Comparison of ENCODE assay signal across 29 cellular contexts in the genomic region with DNA sequence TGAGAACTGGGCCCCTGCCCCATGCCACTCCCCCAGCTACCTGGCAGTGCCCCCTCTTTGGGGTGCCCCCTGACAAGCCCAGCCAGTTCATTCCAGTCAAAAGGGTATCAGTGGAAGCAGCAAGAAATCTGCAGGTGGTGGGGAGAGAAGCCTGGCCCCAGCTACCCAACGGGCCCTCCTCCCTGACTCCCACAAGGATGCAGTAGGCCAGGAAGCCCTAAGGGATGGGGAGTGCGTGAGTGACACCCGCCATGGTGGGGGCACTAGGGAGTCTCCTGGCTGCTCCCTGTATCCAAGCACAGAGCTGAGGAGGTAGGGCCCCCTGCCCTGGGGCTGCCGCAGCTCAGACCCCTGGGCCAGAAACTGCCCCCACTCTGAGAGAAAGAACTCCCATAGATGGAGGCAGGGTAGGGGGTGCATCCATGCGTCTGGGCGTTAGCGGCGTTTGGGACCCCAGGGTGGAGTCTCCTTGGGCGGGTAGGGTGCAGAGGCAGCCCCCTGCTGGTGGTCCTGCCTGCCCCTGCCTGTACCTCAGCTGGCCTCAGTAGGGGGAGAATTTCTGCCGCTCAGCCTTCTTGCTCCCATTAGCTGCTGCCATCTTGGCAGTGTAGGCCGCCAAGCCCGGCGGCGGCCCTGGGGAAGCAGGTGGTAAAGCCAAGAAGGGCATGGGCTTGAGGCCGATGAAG. TPM values are rescaled to one million over a fixed set of nuclear protein-coding genes. Genes with fewer than 3 reads are reported as not detected.
"Had no signal": no experiment of that assay in that cellular context is flagged by ENCODE, and none has a peak within 500 bp of the region (broad histone marks: within the 10 kb centered on the region; RNA-seq: fewer than 3 reads in every experiment).

No MANE protein-coding gene starts in this region.

- H3K27ac Mint-ChIP-seq: activated naive CD8-positive, alpha-beta T cell treated with anti-CD3 and anti-CD28 coated beads for 36 hours; activated T-helper 2 cell treated with anti-CD3 and anti-CD28 coated beads, Interferon-gamma antibody, Interleukin-2, Interleukin-4, amounts not matched to agents 10 μg/mL and 5 μg/mL and 100 μg/mL, durations not matched to agents 14 hours and 24 hours and 36 hours; nephron progenitor cell; stimulated activated naive B cell treated with anti-CD40 and anti-IgM and Interleukin-4, amounts not matched to agents 10 μg/mL and 1 μg/mL and 100 μg/mL, for 72 hours; T-helper 17 cell had no signal

- ATAC-seq: activated T-cell treated with anti-CD3 and anti-CD28 coated beads, Interleukin-2, amount 50 U/mL, for 4 hours; esophagus mucosa; stimulated activated naive B cell treated with anti-CD40 and anti-IgM and Interleukin-4, amounts not matched to agents 10 μg/mL and 1 μg/mL and 100 μg/mL, for 72 hours; T-helper 17 cell; upper lobe of right lung had no signal

- H3K4me3 Mint-ChIP-seq: activated naive CD8-positive, alpha-beta T cell treated with anti-CD3 and anti-CD28 coated beads for 36 hours; nephron progenitor cell; stimulated activated naive B cell treated with anti-CD40 and anti-IgM and Interleukin-4, amounts not matched to agents 10 μg/mL and 1 μg/mL and 100 μg/mL, for 72 hours had no signal

- H3K27me3 ChIP-seq: upper lobe of right lung had no signal

- H3K4me1 Mint-ChIP-seq: activated naive CD8-positive, alpha-beta T cell treated with anti-CD3 and anti-CD28 coated beads for 36 hours had no signal

- H3K27ac ChIP-seq: upper lobe of right lung had no signal

- H3K9me3 ChIP-seq: thoracic aorta, upper lobe of right lung had no signal

- DNase-seq: activated CD4-positive, alpha-beta T cell treated with anti-CD3 and anti-CD28 coated beads for 4 hours; activated CD4-positive, alpha-beta T cell treated with anti-CD3 and anti-CD28 coated beads, Interleukin-2, amount 50 U/mL, for 48 hours; activated CD4-positive, CD25-positive, alpha-beta regulatory T cell; activated CD8-positive, alpha-beta memory T cell treated with anti-CD3 and anti-CD28 coated beads, Interleukin-2, amount 50 U/mL, for 48 hours; activated naive CD4-positive, alpha-beta T cell treated with Interleukin-2 at 50 U/mL for 16 hours; activated naive CD8-positive, alpha-beta T cell treated with anti-CD3 and anti-CD28 coated beads for 36 hours; activated T-cell treated with anti-CD3 and anti-CD28 coated beads, Interleukin-2, amount 50 U/mL, for 4 hours; dermis blood vessel endothelial cell; effector memory CD4-positive, alpha-beta T cell; glutamatergic neuron; hippocampal formation; kidney glomerular epithelial cell; mesenchymal stem cell; nephron progenitor cell; occipital lobe; retina; stimulated activated CD4-positive, alpha-beta T cell treated with anti-CD3 and anti-CD28 coated beads, Interleukin-2, amount 100 ng/mL, for 48 hours; stimulated activated CD8-positive, alpha-beta memory T cell treated with anti-CD3 and anti-CD28 coated beads, Interleukin-4, amount 100 ng/mL, for 48 hours; stimulated activated naive B cell treated with anti-CD40 and anti-IgM and Interleukin-4, amounts not matched to agents 10 μg/mL and 1 μg/mL and 100 μg/mL, for 72 hours; SW 1271; T-helper 17 cell; upper lobe of right lung had no signal

- H3K36me3 ChIP-seq: upper lobe of right lung had no signal

- H3K36me3 Mint-ChIP-seq: activated naive CD8-positive, alpha-beta T cell treated with anti-CD3 and anti-CD28 coated beads for 36 hours had no signal

- H3K9me3 Mint-ChIP-seq: activated naive CD8-positive, alpha-beta T cell treated with anti-CD3 and anti-CD28 coated beads for 36 hours; activated T-cell treated with anti-CD3 and anti-CD28 coated beads, Interleukin-2, amount 50 U/mL, for 4 hours; activated T-helper 2 cell treated with anti-CD3 and anti-CD28 coated beads, Interferon-gamma antibody, Interleukin-2, Interleukin-4, amounts not matched to agents 10 μg/mL and 5 μg/mL and 100 μg/mL, durations not matched to agents 14 hours and 24 hours and 36 hours; nephron progenitor cell; stimulated activated naive B cell treated with anti-CD40 and anti-IgM and Interleukin-4, amounts not matched to agents 10 μg/mL and 1 μg/mL and 100 μg/mL, for 72 hours had no signal

- H3K4me3 ChIP-seq: thoracic aorta, upper lobe of right lung had no signal

RNA-seq across cellular contexts. Expression of gene GPR62, which starts 2.5 kb away (rescaled TPM):
- total RNA-seq: activated CD8-positive, alpha-beta memory T cell treated with anti-CD3 and anti-CD28 coated beads for 36 hours; activated naive CD8-positive, alpha-beta T cell treated with anti-CD3 and anti-CD28 coated beads for 36 hours; activated T-cell treated with anti-CD3 and anti-CD28 coated beads, Interleukin-2, amount 50 U/mL, for 4 hours; activated T-helper 2 cell treated with anti-CD3 and anti-CD28 coated beads, Interferon-gamma antibody, Interleukin-2, Interleukin-4, amounts not matched to agents 10 μg/mL and 5 μg/mL and 100 μg/mL, durations not matched to agents 14 hours and 24 hours and 36 hours; astrocyte; bronchial epithelial cell; dermis blood vessel endothelial cell; esophagus mucosa; posterior vena cava; T-helper 17 cell; thoracic aorta; upper lobe of right lung had no signal
